In genomic region chr12:3271146-3271545, GRCh38 we compare ENCODE assay signal across 30 cellular contexts.
"Had no signal": no experiment of that assay in that cellular context is flagged by ENCODE, and none has a peak within 500 bp of the region (broad histone marks: within the 10 kb centered on the region; RNA-seq: fewer than 3 reads in every experiment).

No MANE protein-coding gene starts in this region.

- H3K4me3 Mint-ChIP-seq: activated CD8-positive, alpha-beta T cell treated with anti-CD3 and anti-CD28 coated beads for 36 hours; activated naive CD4-positive, alpha-beta T cell treated with anti-CD3 and anti-CD28 coated beads, Interleukin-2, amount 50 U/mL, for 24 hours; activated naive CD8-positive, alpha-beta T cell treated with anti-CD3 and anti-CD28 coated beads, Interleukin-2, amount 10 ng/mL, durations not matched to agents 7 days and 5 days had no signal

- H3K4me1 ChIP-seq: ascending aorta, Peyer's patch had no signal

- H3K9me3 ChIP-seq: ascending aorta, Peyer's patch, SJSA1 had no signal

- H3K4me3 ChIP-seq: ascending aorta, Peyer's patch, SJSA1 had no signal

- H3K36me3 ChIP-seq: ascending aorta, Peyer's patch, SJSA1 had no signal

- H3K27ac Mint-ChIP-seq: activated CD8-positive, alpha-beta T cell treated with anti-CD3 and anti-CD28 coated beads for 36 hours; activated naive CD4-positive, alpha-beta T cell treated with anti-CD3 and anti-CD28 coated beads, Interleukin-2, amount 50 U/mL, for 24 hours; activated naive CD8-positive, alpha-beta T cell treated with anti-CD3 and anti-CD28 coated beads, Interleukin-2, amount 10 ng/mL, durations not matched to agents 7 days and 5 days; activated T-helper 2 cell treated with anti-CD3 and anti-CD28 coated beads, Interferon-gamma antibody, Interleukin-2, Interleukin-4, amounts not matched to agents 10 μg/mL and 5 μg/mL and 100 μg/mL, durations not matched to agents 14 hours and 24 hours and 36 hours had no signal

- H3K27me3 ChIP-seq: ascending aorta, Peyer's patch, SJSA1 had no signal

- DNase-seq: activated CD4-positive, alpha-beta T cell treated with anti-CD3 and anti-CD28 coated beads for 1 hour; activated CD4-positive, alpha-beta T cell treated with anti-CD3 and anti-CD28 coated beads for 48 hours; activated CD4-positive, CD25-positive, alpha-beta regulatory T cell; activated CD8-positive, alpha-beta T cell treated with anti-CD3 and anti-CD28 coated beads for 36 hours; activated gamma-delta T cell; activated naive CD4-positive, alpha-beta T cell treated with Interleukin-2 at 50 U/mL for 16 hours; activated naive CD8-positive, alpha-beta T cell treated with anti-CD3 and anti-CD28 coated beads, Interleukin-2, amount 10 ng/mL, durations not matched to agents 7 days and 5 days; activated T-cell treated with anti-CD3 and anti-CD28 coated beads, Interleukin-2, amount 50 U/mL, for 1 hour; amygdala; Kasumi-1; KG1; MM.1S; MV-4-11; NCI-H1436 treated with DMSO at 0.1 percent for 48 hours; NCI-H1694 treated with DMSO at 0.1 percent for 48 hours; NCI-H2029; NCI-H345; NCI-H524 treated with DMSO at 0.1 percent for 48 hours; PC-3; Peyer's patch; RPMI8226; SHP77 treated with DMSO at 0.1 percent for 48 hours; SW 1271; T-helper 1 cell; T1000; WERI-Rb-1 had no signal

- H3K27ac ChIP-seq: ascending aorta, Peyer's patch, SJSA1, WERI-Rb-1 had no signal

- H3K27me3 Mint-ChIP-seq: activated naive CD4-positive, alpha-beta T cell treated with anti-CD3 and anti-CD28 coated beads, Interleukin-2, amount 50 U/mL, for 24 hours had no signal

- H3K4me1 Mint-ChIP-seq: activated naive CD8-positive, alpha-beta T cell treated with anti-CD3 and anti-CD28 coated beads, Interleukin-2, amount 10 ng/mL, durations not matched to agents 7 days and 5 days had no signal

- ATAC-seq: activated CD8-positive, alpha-beta T cell treated with anti-CD3 and anti-CD28 coated beads for 36 hours; PC-3 had no signal

- H3K36me3 Mint-ChIP-seq: activated naive CD4-positive, alpha-beta T cell treated with anti-CD3 and anti-CD28 coated beads, Interleukin-2, amount 50 U/mL, for 24 hours; activated naive CD8-positive, alpha-beta T cell treated with anti-CD3 and anti-CD28 coated beads, Interleukin-2, amount 10 ng/mL, durations not matched to agents 7 days and 5 days had no signal
